Comparison of ENCODE assay signal across 27 cellular contexts in the genomic region with DNA sequence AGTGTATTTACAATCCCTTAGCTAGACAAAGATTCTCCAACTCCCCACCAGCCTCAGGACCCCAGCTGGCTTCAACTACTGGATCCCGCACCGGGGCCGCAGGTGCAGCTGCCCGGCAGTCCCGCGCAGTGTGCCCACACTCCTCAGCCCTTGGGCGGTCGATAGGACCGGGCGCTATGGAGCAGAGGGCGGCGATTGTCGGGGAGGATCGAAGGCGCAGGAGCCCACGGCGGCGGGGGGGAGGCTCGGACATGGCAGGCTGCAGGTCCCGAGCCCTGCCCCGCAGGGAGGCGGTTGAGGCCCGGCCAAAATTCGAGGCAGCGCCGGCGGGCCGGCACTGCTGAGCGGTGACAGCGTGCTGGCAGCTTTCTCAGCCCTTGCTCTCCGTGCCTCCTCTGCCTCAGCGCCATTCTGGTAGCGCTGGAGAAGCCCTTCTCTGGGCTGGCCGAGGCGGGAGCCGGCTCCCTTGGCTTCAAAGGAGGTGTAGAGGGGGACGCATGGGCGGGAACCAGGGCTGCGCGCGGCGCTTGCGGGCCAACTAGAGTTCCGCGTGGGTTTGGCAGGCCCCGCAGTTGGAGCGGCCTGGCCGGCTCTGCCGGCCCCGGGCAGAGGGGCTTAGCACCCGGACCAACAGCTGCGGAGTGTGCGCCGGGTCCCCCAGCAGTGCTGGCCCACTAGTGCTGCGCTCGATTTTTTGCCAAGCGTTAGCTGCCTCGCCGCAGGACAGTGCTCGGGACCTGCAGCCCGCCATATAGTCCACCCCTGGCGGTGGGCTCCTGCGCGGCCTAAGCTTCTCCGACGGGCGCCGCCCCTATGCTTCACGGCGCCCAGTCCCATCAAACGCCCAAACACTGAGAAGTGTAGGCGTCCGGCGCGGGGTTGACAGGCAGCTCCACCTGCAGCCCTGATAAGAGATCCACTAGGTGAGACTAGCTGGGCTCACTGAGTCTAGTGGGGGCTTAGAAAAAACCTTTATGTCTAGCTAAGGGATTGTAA. TPM values are rescaled to one million over a fixed set of nuclear protein-coding genes. Genes with fewer than 3 reads are reported as not detected.
DNase-seq lines count a peak whose midpoint lies in the region; ATAC-seq and TF ChIP-seq lines count a peak whose summit lies in the region.
"Had no signal": no experiment of that assay in that cellular context is flagged by ENCODE, and none has a peak within 500 bp of the region (broad histone marks: within the 10 kb centered on the region; RNA-seq: fewer than 3 reads in every experiment).

No MANE protein-coding gene starts in this region.

- H3K23ac ChIP-seq in mesenchymal stem cell (ENCODE audit: low read length in 2 of 2), result no peak overlapping the region

- no peak overlapping the region for H3K4me2 ChIP-seq in mesenchymal stem cell (ENCODE audit: low read length, poor library complexity, severe bottlenecking)

- no peak overlapping the region for H3K4ac ChIP-seq in mesenchymal stem cell (ENCODE audit: low read depth in 1 of 2, low read length in 2 of 2)

- no peak overlapping the region for H4K8ac ChIP-seq in mesenchymal stem cell (ENCODE audit: low read length)

- TF ChIP-seq CTCF in breast epithelium (IDR thresholded peaks at IDR 0.05) (no peak), MCF 10A (IDR thresholded peaks at IDR 0.05; ENCODE audit: unreplicated experiment) (no peak), fibroblast of villous mesenchyme (IDR thresholded peaks at IDR 0.05; ENCODE audit: insufficient read depth, low read depth, low read length) (no peak), upper lobe of left lung (IDR thresholded peaks at IDR 0.05) (no peak)

- no peak overlapping the region for H2AFZ ChIP-seq in mesenchymal stem cell (ENCODE audit: low read depth, low read length)

- H2BK15ac ChIP-seq in mesenchymal stem cell (ENCODE audit: low read depth, poor library complexity, severe bottlenecking), result no peak overlapping the region

- H2BK120ac ChIP-seq in mesenchymal stem cell (ENCODE audit: low read depth, low read length), result no peak overlapping the region

- no peak overlapping the region for H3K4me3 Mint-ChIP-seq in MCF 10A (ENCODE audit: unreplicated experiment)
- H3K4me3 Mint-ChIP-seq: activated naive CD4-positive, alpha-beta T cell treated with anti-CD3 and anti-CD28 coated beads, Interleukin-2, amount 10 ng/mL, durations not matched to agents 7 days and 5 days; HFFc6 had no signal

- no peaks in the 10 kb centered on the region for H3K27me3 ChIP-seq in breast epithelium
- no peaks in the 10 kb centered on the region for H3K27me3 ChIP-seq in mesenchymal stem cell (ENCODE audit: control insufficient read depth in 1 of 2, insufficient read depth in 1 of 2, low read length in 2 of 2)
- no peaks in the 10 kb centered on the region for H3K27me3 ChIP-seq in upper lobe of left lung
- H3K27me3 ChIP-seq: BE2C, ovary had no signal

- H3K9me3 ChIP-seq in breast epithelium, result no peaks in the 10 kb centered on the region
- no peaks in the 10 kb centered on the region for H3K9me3 ChIP-seq in mesenchymal stem cell (ENCODE audit: control insufficient read depth, low read length)
- no peaks in the 10 kb centered on the region for H3K9me3 ChIP-seq in upper lobe of left lung
- H3K9me3 ChIP-seq: BE2C, Caco-2, ovary had no signal

- no peak for TF ChIP-seq POLR2A in breast epithelium (IDR thresholded peaks at IDR 0.05)
- no peak for TF ChIP-seq POLR2A in upper lobe of left lung (IDR thresholded peaks at IDR 0.05)

- no peak overlapping the region for H2AK5ac ChIP-seq in mesenchymal stem cell (ENCODE audit: low read length, severe bottlenecking)

- H3K27ac Mint-ChIP-seq in MCF 10A (ENCODE audit: low read depth, unreplicated experiment), result no peak overlapping the region
- H3K27ac Mint-ChIP-seq: activated naive CD4-positive, alpha-beta T cell treated with anti-CD3 and anti-CD28 coated beads, Interleukin-2, amount 10 ng/mL, durations not matched to agents 7 days and 5 days; HFFc6; naive B cell had no signal

- H3K27ac ChIP-seq in breast epithelium (no peak overlapping the region), mesenchymal stem cell (ENCODE audit: low read length, poor library complexity, severe bottlenecking) (no peak overlapping the region), upper lobe of left lung (no peak overlapping the region)
- H3K27ac ChIP-seq: 22Rv1, HL-60, ovary had no signal

- no peaks in the 10 kb centered on the region for H3K79me1 ChIP-seq in mesenchymal stem cell (replicated peaks; ENCODE audit: low read length, poor library complexity, severe bottlenecking)

- H3K4me1 Mint-ChIP-seq in MCF 10A (ENCODE audit: insufficient read depth, unreplicated experiment), result peaks cover 22% of the 10 kb centered on the region
- H3K4me1 Mint-ChIP-seq: activated naive CD4-positive, alpha-beta T cell treated with anti-CD3 and anti-CD28 coated beads, Interleukin-2, amount 10 ng/mL, durations not matched to agents 7 days and 5 days; naive B cell had no signal

- CTCF ChIA-PET in MCF 10A (lab: Yijun Ruan, JAX), result interaction anchor here (0.6 to 2.2 kb wide), 2 partner anchors 8 to 187 kb away, joined by 4 to 5 read pairs; no protein-coding TSS in a partner anchor

- H3K27me3 Mint-ChIP-seq in MCF 10A (ENCODE audit: insufficient read depth, unreplicated experiment), result no peaks in the 10 kb centered on the region
- H3K27me3 Mint-ChIP-seq: activated naive CD4-positive, alpha-beta T cell treated with anti-CD3 and anti-CD28 coated beads, Interleukin-2, amount 10 ng/mL, durations not matched to agents 7 days and 5 days had no signal

- H3K4me1 ChIP-seq in breast epithelium (no peaks in the 10 kb centered on the region), mesenchymal stem cell (ENCODE audit: control insufficient read depth, insufficient read depth, low read depth, low read length) (peaks cover 7% of the 10 kb centered on the region), upper lobe of left lung (peaks cover 0 to 8% (median 0%) of the 10 kb centered on the region in 4 donors)
- H3K4me1 ChIP-seq: BE2C had no signal

- H3K4me3 ChIP-seq in breast epithelium (peak overlapping the region in 2 of 3 donors; percentile 23 to 37), fibroblast of villous mesenchyme (ENCODE audit: low read depth, low read length) (peak overlapping the region; percentile 11), mesenchymal stem cell (ENCODE audit: insufficient read depth in 1 of 2, low read depth in 1 of 2, low read length in 2 of 2) (peak overlapping the region in 1 of 2 experiments; percentile 9), upper lobe of left lung (peak overlapping the region in 2 of 4 donors; percentile 14 to 15)
- H3K4me3 ChIP-seq: ovary had no signal

- POLR2A ChIA-PET in MCF 10A (lab: Yijun Ruan, JAX), result interaction anchor here (1.0 to 1.2 kb wide), 3 partner anchors 9 to 158 kb away, joined by 3 read pairs; no protein-coding TSS in a partner anchor

- no peak overlapping the region for H3K9ac ChIP-seq in mesenchymal stem cell (ENCODE audit: low read length)

- H2BK12ac ChIP-seq in mesenchymal stem cell (ENCODE audit: low read length in 2 of 2), result no peak overlapping the region

- DNase-seq in breast epithelium (ENCODE audit: low spot score in 2 of 2) (no peak), MCF 10A (ENCODE audit: unreplicated experiment) (no peak), fibroblast of villous mesenchyme (ENCODE audit: low read depth) (no peak), mesenchymal stem cell (no peak), upper lobe of left lung (peak in 1 of 2 donors; percentile 83), NCI-H128 (lab: John Stamatoyannopoulos, UW; ENCODE audit: unreplicated experiment) (no peak), NCI-H2196 (lab: John Stamatoyannopoulos, UW; ENCODE audit: unreplicated experiment) (no peak)
- DNase-seq: activated CD8-positive, alpha-beta memory T cell treated with anti-CD3 and anti-CD28 coated beads for 24 hours; activated naive CD4-positive, alpha-beta T cell treated with anti-CD3 and anti-CD28 coated beads, Interleukin-2, amount 10 ng/mL, durations not matched to agents 7 days and 5 days; activated T-cell treated with anti-CD3 and anti-CD28 coated beads, Interleukin-2, amount 50 U/mL, for 48 hours; anterior cingulate cortex; BE2C; Caco-2; head of caudate nucleus; HFFc6; naive B cell; NCI-H1694; NCI-H2227 treated with DMSO at 0.1 percent for 48 hours; NCI-H774; OCI-M1; ovary; SHP77; small intestine; stimulated activated naive CD4-positive, alpha-beta T cell treated with Interleukin-2 at 50 U/mL for 16 hours had no signal

- WGBS in mesenchymal stem cell, result 97% methylated on average over 75 of the region's 75 CpGs
- 69 to 97% methylated on average over 22 to 72 of the region's 75 CpGs for WGBS in upper lobe of left lung, 2 donors

- no peak overlapping the region for H3K14ac ChIP-seq in mesenchymal stem cell (ENCODE audit: low read length in 2 of 2)

- intact Hi-C loops in breast epithelium (cut with DNase I; ENCODE audit: low total_unique reads), result no loop called here
- intact Hi-C loops in MCF 10A (cut with micrococcal nuclease), result no loop called here

- H3K9me3 Mint-ChIP-seq in MCF 10A (ENCODE audit: unreplicated experiment), result no peaks in the 10 kb centered on the region

- no peak overlapping the region for H3K18ac ChIP-seq in mesenchymal stem cell (ENCODE audit: low read depth in 1 of 2, low read length in 2 of 2)

- no peak for TF ChIP-seq EP300 in upper lobe of left lung (IDR thresholded peaks at IDR 0.05)

- ATAC-seq in upper lobe of left lung (ENCODE audit: low FRiP score in 2 of 2), result peak; percentile 36 to 57
- no peak for ATAC-seq in GM19324 (IDR thresholded peaks at IDR 0.05; ENCODE audit: low FRiP score, unreplicated experiment)

- no TSS peak for BruUV-seq in MCF 10A (replicated peaks; lab: Mats Ljungman, UMichigan)

- no peak overlapping the region for H2BK5ac ChIP-seq in mesenchymal stem cell (ENCODE audit: low read depth, low read length, poor library complexity, severe bottlenecking)

- H4K91ac ChIP-seq in mesenchymal stem cell (ENCODE audit: low read length), result peak overlapping the region; percentile 12

- no peaks in the 10 kb centered on the region for H3K36me3 ChIP-seq in breast epithelium
- no peaks in the 10 kb centered on the region for H3K36me3 ChIP-seq in mesenchymal stem cell (ENCODE audit: control insufficient read depth in 1 of 2, insufficient read depth in 2 of 2, low read depth in 1 of 2, low read length in 2 of 2)
- no peaks in the 10 kb centered on the region for H3K36me3 ChIP-seq in upper lobe of left lung
- H3K36me3 ChIP-seq: BE2C, ovary had no signal

- no peaks in the 10 kb centered on the region for H3K36me3 Mint-ChIP-seq in MCF 10A (ENCODE audit: insufficient read depth, unreplicated experiment)
- H3K36me3 Mint-ChIP-seq: activated naive CD4-positive, alpha-beta T cell treated with anti-CD3 and anti-CD28 coated beads, Interleukin-2, amount 10 ng/mL, durations not matched to agents 7 days and 5 days had no signal

RNA-seq across cellular contexts. Expression of gene KIF13A, which starts 32.4 kb away (rescaled TPM):
- total RNA-seq in breast epithelium (10 to 100 TPM; 40.0 to 60.4 (median 49.6) TPM), MCF 10A (2022) (24.1 and 33.5 TPM in 2 replicates), fibroblast of villous mesenchyme (49.2 and 53.8 TPM in 2 replicates), upper lobe of left lung (10 to 100 TPM; 35.8 to 59.9 (median 49.0) TPM)
- 34.7 TPM for polyA plus RNA-seq in mesenchymal stem cell (2013, experiment 1 of 2)
- polyA plus RNA-seq in mesenchymal stem cell (2013, experiment 2 of 2), result 33.3 TPM
